ENCODE assay signal across 24 cellular contexts in the genomic region with DNA sequence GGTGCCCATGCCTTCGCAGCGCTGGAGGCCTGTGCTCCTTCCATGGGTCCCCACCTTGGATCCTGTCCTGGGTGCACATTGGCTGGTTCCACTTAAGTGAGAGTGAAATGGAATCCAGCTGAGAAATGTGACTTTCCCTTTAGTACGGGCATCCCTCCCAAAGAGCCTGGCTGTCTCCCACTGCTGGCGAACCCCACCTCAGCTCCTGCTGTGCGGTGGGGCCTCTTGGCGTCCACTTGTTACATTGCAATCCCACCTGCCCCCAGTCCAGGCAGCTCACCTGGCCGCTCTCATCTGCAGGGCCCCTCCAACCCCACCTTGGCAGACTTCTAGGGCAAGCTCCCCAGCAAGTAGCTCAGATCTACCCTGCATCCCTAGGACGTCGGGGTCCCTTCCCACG. TPM values are rescaled to one million over a fixed set of nuclear protein-coding genes. Genes with fewer than 3 reads are reported as not detected.
DNase-seq lines count a peak whose midpoint lies in the region; ATAC-seq and TF ChIP-seq lines count a peak whose summit lies in the region.
"Had no signal": no experiment of that assay in that cellular context is flagged by ENCODE, and none has a peak within 500 bp of the region (broad histone marks: within the 10 kb centered on the region; RNA-seq: fewer than 3 reads in every experiment).

No MANE protein-coding gene starts in this region.

- H4K8ac ChIP-seq in neuronal stem cell (ENCODE audit: low read depth, low read length) = no peak overlapping the region

- no peak for TF ChIP-seq EP300 in esophagus muscularis mucosa (IDR thresholded peaks at IDR 0.05)

- H2AFZ ChIP-seq in neuronal stem cell (ENCODE audit: low read length) = no peak overlapping the region
- H2AFZ ChIP-seq: GM23248 had no signal

- H2BK12ac ChIP-seq in neuronal stem cell (ENCODE audit: low read length) = no peak overlapping the region

- H3K27me3 Mint-ChIP-seq in activated CD8-positive, alpha-beta memory T cell treated with anti-CD3 and anti-CD28 coated beads, Interleukin-2, amount 10 ng/mL, durations not matched to agents 7 days and 5 days = peaks cover 39% of the 10 kb centered on the region

- H3K4ac ChIP-seq in neuronal stem cell (ENCODE audit: low read length) = no peak overlapping the region

- no peak overlapping the region for H3K27ac Mint-ChIP-seq in activated CD8-positive, alpha-beta memory T cell treated with anti-CD3 and anti-CD28 coated beads, Interleukin-2, amount 10 ng/mL, durations not matched to agents 7 days and 5 days
- H3K27ac Mint-ChIP-seq: CD14-positive monocyte; CD4-positive, alpha-beta T cell; CD8-positive, alpha-beta memory T cell had no signal

- intact Hi-C loops in esophagus muscularis mucosa (cut with DNase I) = loop anchor here (10.0 kb wide), 1 partner anchor 581 kb away; no protein-coding TSS in a partner anchor
- intact Hi-C loops in vagina (cut with DNase I) = no loop called here

- H2BK120ac ChIP-seq in neuronal stem cell (ENCODE audit: low read depth, low read length) = no peak overlapping the region

- H3K79me1 ChIP-seq in neuronal stem cell (ENCODE audit: low read depth, low read length) = no peaks in the 10 kb centered on the region

- no peak overlapping the region for H4K91ac ChIP-seq in neuronal stem cell (ENCODE audit: low read depth, low read length, poor library complexity)

- H3K27ac ChIP-seq in esophagus muscularis mucosa (replicated peaks in 1 of 4) (no peak overlapping the region), neuronal stem cell (replicated peaks; ENCODE audit: low read length) (no peak overlapping the region), vagina (no peak overlapping the region)
- H3K27ac ChIP-seq: 22Rv1; BLaER1 treated with 17β-estradiol and CSF1 and Interleukin-3, amounts not matched to agents 10 nM and 100 nM; GM23248 had no signal

- no peaks in the 10 kb centered on the region for H3K36me3 Mint-ChIP-seq in activated CD8-positive, alpha-beta memory T cell treated with anti-CD3 and anti-CD28 coated beads, Interleukin-2, amount 10 ng/mL, durations not matched to agents 7 days and 5 days
- H3K36me3 Mint-ChIP-seq: CD14-positive monocyte; CD8-positive, alpha-beta memory T cell had no signal

- no peak overlapping the region for H3K18ac ChIP-seq in neuronal stem cell (ENCODE audit: low read length)

- H2BK15ac ChIP-seq in neuronal stem cell (ENCODE audit: low read length) = peak overlapping the region; percentile 6

- no peaks in the 10 kb centered on the region for H3K4me1 Mint-ChIP-seq in activated CD8-positive, alpha-beta memory T cell treated with anti-CD3 and anti-CD28 coated beads, Interleukin-2, amount 10 ng/mL, durations not matched to agents 7 days and 5 days

- no peak overlapping the region for H3K4me2 ChIP-seq in neuronal stem cell (ENCODE audit: insufficient read depth, low read length, poor library complexity, severe bottlenecking)
- H3K4me2 ChIP-seq: BLaER1 treated with 17β-estradiol and CSF1 and Interleukin-3, amounts not matched to agents 10 nM and 100 nM had no signal

- peak; percentile 21 for DNase-seq in activated CD8-positive, alpha-beta memory T cell treated with anti-CD3 and anti-CD28 coated beads, Interleukin-2, amount 10 ng/mL, durations not matched to agents 7 days and 5 days
- no peak for DNase-seq in activated CD8-positive, alpha-beta memory T cell treated with anti-CD3 and anti-CD28 coated beads, Interleukin-2, amount 50 U/mL, for 48 hours
- DNase-seq in esophagus muscularis mucosa (ENCODE audit: extremely low spot score) (peak; percentile 79), neuronal stem cell (ENCODE audit: low spot score) (no peak), vagina (ENCODE audit: extremely low spot score in 2 of 2) (peak; percentile 61 to 76), putamen (ENCODE audit: low spot score) (no peak), NCI-H510A (lab: John Stamatoyannopoulos, UW) (no peak)
- DNase-seq: BE2C; CD4-positive, alpha-beta T cell; CD8-positive, alpha-beta memory T cell; DMS53; DMS79 treated with DMSO at 0.1 percent for 48 hours; GF-D8; GM23248; H7 had no signal

- no peak overlapping the region for H3K23ac ChIP-seq in neuronal stem cell (ENCODE audit: low read depth, low read length, poor library complexity)

- no peak overlapping the region for H2AK5ac ChIP-seq in neuronal stem cell (ENCODE audit: low read depth, low read length)

- peaks cover 5% of the 10 kb centered on the region for H3K9me3 Mint-ChIP-seq in activated CD8-positive, alpha-beta memory T cell treated with anti-CD3 and anti-CD28 coated beads, Interleukin-2, amount 10 ng/mL, durations not matched to agents 7 days and 5 days (ENCODE audit: low read depth)

- no peak overlapping the region for H2BK5ac ChIP-seq in neuronal stem cell (ENCODE audit: low read length)

- 87% methylated on average over 7 of the region's 10 CpGs for WGBS in esophagus muscularis mucosa
- no CpG with 5 or more reads among the region's 10 CpGs for WGBS in neuronal stem cell (ENCODE audit: extremely low coverage in 2 of 2, insufficient read length in 2 of 2, insufficient replicate concordance in 1 of 2), 2 donors

- H3K9me3 ChIP-seq in esophagus muscularis mucosa = peaks cover 0 to 15% (median 6%) of the 10 kb centered on the region in 4 donors
- no peaks in the 10 kb centered on the region for H3K9me3 ChIP-seq in neuronal stem cell (replicated peaks in 1 of 2; ENCODE audit: control insufficient read depth in 2 of 2, insufficient read depth in 1 of 2, low read depth in 1 of 2, low read length in 2 of 2)
- H3K9me3 ChIP-seq in vagina = no peaks in the 10 kb centered on the region
- H3K9me3 ChIP-seq: BE2C had no signal

- TF ChIP-seq POLR2A in esophagus muscularis mucosa (IDR thresholded peaks at IDR 0.05; ENCODE audit: low read depth) (no peak), vagina (IDR thresholded peaks at IDR 0.05) (no peak)

- H3K36me3 ChIP-seq in esophagus muscularis mucosa (no peaks in the 10 kb centered on the region), neuronal stem cell (replicated peaks in 1 of 2; ENCODE audit: control insufficient read depth in 2 of 2, insufficient read depth in 2 of 2, low read length in 2 of 2) (no peaks in the 10 kb centered on the region), vagina (no peaks in the 10 kb centered on the region)
- H3K36me3 ChIP-seq: BE2C; BLaER1 treated with 17β-estradiol and CSF1 and Interleukin-3, amounts not matched to agents 10 nM and 100 nM had no signal

- peaks cover 0 to 37% (median 0%) of the 10 kb centered on the region in 4 donors for H3K27me3 ChIP-seq in esophagus muscularis mucosa
- peaks cover 0 to 29% (median 4%) of the 10 kb centered on the region in 3 experiments for H3K27me3 ChIP-seq in neuronal stem cell (ENCODE audit: control insufficient read depth in 3 of 3, insufficient read depth in 3 of 3, low read depth in 1 of 3, low read length in 3 of 3)
- no peaks in the 10 kb centered on the region for H3K27me3 ChIP-seq in vagina
- H3K27me3 ChIP-seq: BE2C; BLaER1 treated with 17β-estradiol and CSF1 and Interleukin-3, amounts not matched to agents 10 nM and 100 nM had no signal

- H3K4me3 ChIP-seq in esophagus muscularis mucosa = no peak overlapping the region
- H3K4me3 ChIP-seq in neuronal stem cell (ENCODE audit: low read length in 2 of 2) = no peak overlapping the region
- no peak overlapping the region for H3K4me3 ChIP-seq in vagina
- H3K4me3 ChIP-seq: BLaER1 treated with 17β-estradiol and CSF1 and Interleukin-3, amounts not matched to agents 10 nM and 100 nM; GM23248 had no signal

- no peak for ATAC-seq in activated CD8-positive, alpha-beta memory T cell treated with anti-CD3 and anti-CD28 coated beads, Interleukin-2, amount 10 ng/mL, durations not matched to agents 7 days and 5 days
- no peak for ATAC-seq in GM21381 (IDR thresholded peaks at IDR 0.05; ENCODE audit: unreplicated experiment)
- ATAC-seq: HCT116 had no signal

- no peak overlapping the region for H3K9ac ChIP-seq in neuronal stem cell (ENCODE audit: low read depth, low read length, poor library complexity)
- H3K9ac ChIP-seq: BLaER1 treated with 17β-estradiol and CSF1 and Interleukin-3, amounts not matched to agents 10 nM and 100 nM; GM23248 had no signal

- H3K4me3 Mint-ChIP-seq in activated CD8-positive, alpha-beta memory T cell treated with anti-CD3 and anti-CD28 coated beads, Interleukin-2, amount 10 ng/mL, durations not matched to agents 7 days and 5 days = no peak overlapping the region
- H3K4me3 Mint-ChIP-seq: CD14-positive monocyte; CD4-positive, alpha-beta T cell had no signal

- H3K4me1 ChIP-seq in esophagus muscularis mucosa = peaks cover 0 to 8% (median 6%) of the 10 kb centered on the region in 4 donors
- no peaks in the 10 kb centered on the region for H3K4me1 ChIP-seq in neuronal stem cell (ENCODE audit: control insufficient read depth in 2 of 2, insufficient read depth in 1 of 2, low read depth in 1 of 2, low read length in 2 of 2)
- H3K4me1 ChIP-seq in vagina = no peaks in the 10 kb centered on the region
- H3K4me1 ChIP-seq: BE2C; BLaER1 treated with 17β-estradiol and CSF1 and Interleukin-3, amounts not matched to agents 10 nM and 100 nM had no signal

- TF ChIP-seq CTCF in esophagus muscularis mucosa (IDR thresholded peaks at IDR 0.05) = no peak
- no peak for TF ChIP-seq CTCF in vagina (IDR thresholded peaks at IDR 0.05)

- CTCF ChIA-PET in activated CD8-positive, alpha-beta memory T cell treated with anti-CD3 and anti-CD28 coated beads, Interleukin-2, amount 10 ng/mL, durations not matched to agents 7 days and 5 days (lab: Charles Lee) = no interaction called here

- no peak overlapping the region for H3K14ac ChIP-seq in neuronal stem cell (ENCODE audit: low read length)

RNA-seq across cellular contexts. Expression of gene GNAL, which starts 35.5 kb away (rescaled TPM):
- under 1 TPM in 1 of 2 experiments, not detected in 1; 0.52 TPM for total RNA-seq in activated CD8-positive, alpha-beta memory T cell treated with anti-CD3 and anti-CD28 coated beads, Interleukin-2, amount 10 ng/mL, durations not matched to agents 7 days and 5 days
- total RNA-seq in esophagus muscularis mucosa (10 to 100 TPM; 13.3 to 22.0 (median 19.9) TPM), vagina (23.3 TPM)
- 9.6 TPM for polyA plus RNA-seq in neuronal stem cell (2013, experiment 1 of 2)
- 9.9 TPM for polyA plus RNA-seq in neuronal stem cell (2013, experiment 2 of 2)
- polyA plus RNA-seq: CD8-positive, alpha-beta memory T cell had no signal

RNA-seq across cellular contexts. Expression of gene SLC35G4, which starts 44.1 kb away (rescaled TPM):
- not detected for total RNA-seq in activated CD8-positive, alpha-beta memory T cell treated with anti-CD3 and anti-CD28 coated beads, Interleukin-2, amount 10 ng/mL, durations not matched to agents 7 days and 5 days
- not detected for total RNA-seq in esophagus muscularis mucosa
- polyA plus RNA-seq in neuronal stem cell (2013, experiment 1 of 2) = not detected
- not detected for polyA plus RNA-seq in neuronal stem cell (2013, experiment 2 of 2)
- total RNA-seq in vagina = not detected
- total RNA-seq: CD4-positive, alpha-beta T cell; CD8-positive, alpha-beta memory T cell; Daoy; G401; GM23248; H1; H7 had no signal
- polyA plus RNA-seq: AG04450; CD14-positive monocyte; CD8-positive, alpha-beta memory T cell; GM23248; H1 had no signal

Comparison
In these comparisons a context has a peak if more than half of its experiments do, and no peak if none do; other contexts are left out.
1. DNase-seq: peak in activated CD8-positive, alpha-beta memory T cell treated with anti-CD3 and anti-CD28 coated beads, Interleukin-2, amount 10 ng/mL, durations not matched to agents 7 days and 5 days (single experiment), esophagus muscularis mucosa (single experiment) and vagina (2 of 2); none in activated CD8-positive, alpha-beta memory T cell treated with anti-CD3 and anti-CD28 coated beads, Interleukin-2, amount 50 U/mL, for 48 hours (single experiment), neuronal stem cell (single experiment), putamen (single experiment) and NCI-H510A (single experiment).
2. RNA of gene GNAL, which starts 35.5 kb away (total RNA-seq): 23.3 TPM in vagina (single experiment) and 13.3 to 22.0 TPM in esophagus muscularis mucosa; 0.52 TPM in activated CD8-positive, alpha-beta memory T cell treated with anti-CD3 and anti-CD28 coated beads, Interleukin-2, amount 10 ng/mL, durations not matched to agents 7 days and 5 days; every median in the first group is over 4 times any median in the second.